ENCODE assay signal across 1 cellular context in genomic region chr1:178580096-178580495, GRCh38.
TF ChIP-seq lines count a peak whose summit lies in the region.

No MANE protein-coding gene starts in this region.

TF ChIP-seq in GM12878, 131 proteins besides CTCF, POLR2A, EP300 and RAD21 (continued from another document):
- TF ChIP-seq ZBTB11 (CRISPR knock-in tag; IDR thresholded peaks at IDR 0.05) = no peak
- no peak for TF ChIP-seq NFIC (IDR thresholded peaks at IDR 0.05; ENCODE audit: low read depth, low read length)
- no peak for TF ChIP-seq NR2F1 (conservative IDR thresholded peaks at IDR 0.05)
- no peak for TF ChIP-seq BACH1 (IDR thresholded peaks at IDR 0.05; ENCODE audit: borderline replicate concordance)
